16 cellular contexts compared by ENCODE assay signal in the genomic region with DNA sequence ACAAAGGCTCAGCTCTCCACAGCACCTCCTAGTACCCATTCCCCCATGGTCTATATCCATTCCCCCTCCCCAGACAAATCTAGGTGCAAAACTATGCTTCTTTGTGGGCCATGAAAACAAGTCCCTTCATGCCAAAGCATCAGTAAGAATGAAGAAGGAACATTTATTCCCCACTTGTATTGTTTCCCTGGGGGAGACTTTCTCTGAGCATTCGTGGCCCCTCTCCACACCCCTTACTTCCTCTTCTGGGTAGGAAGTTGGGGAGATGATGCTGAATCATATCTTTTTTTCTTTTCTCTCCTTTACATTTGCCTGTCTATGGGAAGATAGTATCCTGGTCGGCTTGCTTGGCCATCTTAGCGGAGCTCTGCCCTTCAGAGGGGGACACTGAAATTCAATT.
"Had no signal": no experiment of that assay in that cellular context is flagged by ENCODE, and none has a peak within 500 bp of the region (broad histone marks: within the 10 kb centered on the region; RNA-seq: fewer than 3 reads in every experiment).

No MANE protein-coding gene starts in this region.

- H3K36me3 ChIP-seq: ovary, thyroid gland had no signal

- H3K4me3 ChIP-seq: ovary, psoas muscle, thyroid gland had no signal

- H3K4me1 ChIP-seq: psoas muscle, thyroid gland had no signal

- H3K27me3 ChIP-seq: ovary, thyroid gland had no signal

- H3K27ac ChIP-seq: ovary, psoas muscle, thyroid gland had no signal

- DNase-seq: activated CD4-positive, alpha-beta T cell treated with anti-CD3 and anti-CD28 coated beads, Interleukin-2, amount 50 U/mL, for 1 hour; activated CD8-positive, alpha-beta memory T cell treated with anti-CD3 and anti-CD28 coated beads for 24 hours; activated CD8-positive, alpha-beta memory T cell treated with anti-CD3 and anti-CD28 coated beads, Interleukin-2, amount 50 U/mL, for 48 hours; activated effector memory CD4-positive, alpha-beta T cell treated with anti-CD3 and anti-CD28 coated beads, Interleukin-2, amount 50 U/mL, for 16 hours; activated T-cell treated with anti-CD3 and anti-CD28 coated beads, Interleukin-2, amount 50 U/mL, for 72 hours; effector memory CD4-positive, alpha-beta T cell; left cardiac atrium; mesendoderm; naive thymus-derived CD8-positive, alpha-beta T cell; ovary; psoas muscle; right cardiac atrium; stimulated activated CD4-positive, alpha-beta T cell treated with anti-CD3 and anti-CD28 coated beads, Interleukin-2, amount 100 ng/mL, for 24 hours; stimulated activated naive CD4-positive, alpha-beta T cell treated with Interleukin-2 at 50 U/mL for 16 hours; thyroid gland had no signal

- ATAC-seq: activated CD4-positive, CD25-positive, alpha-beta regulatory T cell treated with anti-CD3 and anti-CD28 coated beads, Interleukin-2, amount 50 U/mL, for 24 hours; activated T-cell treated with anti-CD3 and anti-CD28 coated beads, Interleukin-2, amount 50 U/mL, for 72 hours; left cardiac atrium; naive thymus-derived CD8-positive, alpha-beta T cell; psoas muscle; right cardiac atrium had no signal

- H3K9me3 ChIP-seq: ovary, psoas muscle, thyroid gland had no signal
